ENCODE assay signal across 4 cellular contexts in genomic region chr16:70643264-70643663, GRCh38. TPM values are rescaled to one million over a fixed set of nuclear protein-coding genes. Genes with fewer than 3 reads are reported as not detected.
"Had no signal": no experiment of that assay in that cellular context is flagged by ENCODE, and none has a peak within 500 bp of the region (broad histone marks: within the 10 kb centered on the region; RNA-seq: fewer than 3 reads in every experiment).

No MANE protein-coding gene starts in this region.

RNA-seq across cellular contexts. Expression of gene IL34, which starts 3.1 kb away (rescaled TPM):
- total RNA-seq: progenitor cell of endocrine pancreas, smooth muscle cell had no signal
- polyA plus RNA-seq: naive thymus-derived CD4-positive, alpha-beta T cell; naive thymus-derived CD8-positive, alpha-beta T cell had no signal

RNA-seq across cellular contexts. Expression of gene MTSS2, which starts 42.6 kb away (rescaled TPM):
- polyA plus RNA-seq: naive thymus-derived CD4-positive, alpha-beta T cell had no signal
